Comparison of ENCODE assay signal across 8 cellular contexts in the genomic region with DNA sequence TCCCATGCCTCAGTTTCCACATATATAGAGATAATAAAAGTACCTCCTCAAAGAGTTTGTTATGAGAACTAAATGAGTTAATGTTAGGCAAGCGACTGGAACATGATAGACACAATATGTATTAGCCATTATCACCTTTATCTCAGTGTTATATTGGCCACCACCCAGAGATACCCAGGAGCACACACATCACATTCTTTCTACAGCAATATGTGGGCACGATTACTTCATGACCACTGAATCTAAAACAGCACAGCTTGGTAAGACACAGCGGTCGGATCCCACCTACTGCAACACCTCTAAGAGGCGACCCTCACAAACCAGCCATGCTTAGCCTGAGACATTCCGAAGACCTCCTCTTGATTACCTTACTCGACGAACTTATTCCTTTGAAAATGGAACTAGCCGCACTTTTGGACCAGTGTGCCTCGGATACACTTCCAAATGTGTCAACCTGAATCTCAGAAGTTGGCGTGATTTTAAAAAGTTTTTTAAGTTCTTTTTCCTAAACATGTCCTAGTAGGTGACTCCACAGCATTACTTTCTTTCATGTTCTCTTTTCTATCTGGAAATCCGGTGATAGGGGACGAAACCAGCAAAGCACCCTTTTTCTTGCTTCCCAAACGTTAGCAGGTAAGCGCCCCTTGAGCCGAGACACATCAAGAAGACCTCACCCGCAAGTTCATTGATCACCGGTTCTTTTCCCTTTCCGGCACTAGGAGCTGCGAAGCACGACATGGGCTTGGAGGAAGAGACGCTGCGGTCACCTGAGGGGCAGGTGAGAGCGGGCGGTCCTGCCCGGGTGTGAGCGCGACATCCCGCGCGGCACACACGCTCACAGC. TPM values are rescaled to one million over a fixed set of nuclear protein-coding genes. Genes with fewer than 3 reads are reported as not detected.
DNase-seq lines count a peak whose midpoint lies in the region; ATAC-seq and TF ChIP-seq lines count a peak whose summit lies in the region.

No MANE protein-coding gene starts in this region.

- TF ChIP-seq CTCF in chondrocyte (IDR thresholded peaks at IDR 0.05), result no peak
- no peak for TF ChIP-seq CTCF in mucosa of descending colon (IDR thresholded peaks at IDR 0.05)

- peak overlapping the region; percentile 70 for H3K4me3 ChIP-seq in mucosa of descending colon

- peaks cover 24% of the 10 kb centered on the region for H3K4me1 ChIP-seq in mucosa of descending colon (ENCODE audit: low read depth)

- peak overlapping the region; percentile 87 for H3K4me3 Mint-ChIP-seq in activated CD8-positive, alpha-beta memory T cell treated with anti-CD3 and anti-CD28 coated beads, Interleukin-2, amount 10 ng/mL, durations not matched to agents 7 days and 5 days
- H3K4me3 Mint-ChIP-seq in chondrocyte (ENCODE audit: unreplicated experiment), result peak overlapping the region; percentile 86

- CTCF ChIA-PET in activated CD8-positive, alpha-beta memory T cell treated with anti-CD3 and anti-CD28 coated beads, Interleukin-2, amount 10 ng/mL, durations not matched to agents 7 days and 5 days (lab: Charles Lee), result no interaction called here

- H3K36me3 ChIP-seq in mucosa of descending colon (ENCODE audit: low read depth), result no peaks in the 10 kb centered on the region

- DNase-seq in activated CD8-positive, alpha-beta memory T cell treated with anti-CD3 and anti-CD28 coated beads, Interleukin-2, amount 10 ng/mL, durations not matched to agents 7 days and 5 days, result no peak
- DNase-seq in activated CD8-positive, alpha-beta memory T cell treated with anti-CD3 and anti-CD28 coated beads, Interleukin-2, amount 50 U/mL, for 48 hours, result no peak
- peak; percentile 66 for DNase-seq in NCI-H146 (lab: John Stamatoyannopoulos, UW)
- no peak for DNase-seq in chondrocyte (ENCODE audit: low spot score)
- DNase-seq in mucosa of descending colon, result no peak
- DNase-seq in NCI-H2107 treated with DMSO at 0.1 percent for 48 hours (lab: John Stamatoyannopoulos, UW; ENCODE audit: unreplicated experiment), result no peak
- DNase-seq in SW 1271 (lab: John Stamatoyannopoulos, UW), result no peak

- peaks cover 14% of the 10 kb centered on the region for H3K36me3 Mint-ChIP-seq in activated CD8-positive, alpha-beta memory T cell treated with anti-CD3 and anti-CD28 coated beads, Interleukin-2, amount 10 ng/mL, durations not matched to agents 7 days and 5 days
- H3K36me3 Mint-ChIP-seq in chondrocyte (ENCODE audit: low read depth), result peaks cover 4% of the 10 kb centered on the region

- intact Hi-C loops in mucosa of descending colon (cut with DNase I, micrococcal nuclease), result no loop called here

- no peak for ATAC-seq in activated CD8-positive, alpha-beta memory T cell treated with anti-CD3 and anti-CD28 coated beads, Interleukin-2, amount 10 ng/mL, durations not matched to agents 7 days and 5 days
- ATAC-seq in mucosa of descending colon (peak; percentile 31), GM21619 (IDR thresholded peaks at IDR 0.05; ENCODE audit: unreplicated experiment) (no peak)

- peak overlapping the region; percentile 85 for H3K27ac Mint-ChIP-seq in activated CD8-positive, alpha-beta memory T cell treated with anti-CD3 and anti-CD28 coated beads, Interleukin-2, amount 10 ng/mL, durations not matched to agents 7 days and 5 days
- peak overlapping the region; percentile 74 for H3K27ac Mint-ChIP-seq in chondrocyte (ENCODE audit: unreplicated experiment)

- no peaks in the 10 kb centered on the region for H3K27me3 Mint-ChIP-seq in activated CD8-positive, alpha-beta memory T cell treated with anti-CD3 and anti-CD28 coated beads, Interleukin-2, amount 10 ng/mL, durations not matched to agents 7 days and 5 days
- H3K27me3 Mint-ChIP-seq in chondrocyte (ENCODE audit: low read depth), result no peaks in the 10 kb centered on the region

- H3K9me3 Mint-ChIP-seq in activated CD8-positive, alpha-beta memory T cell treated with anti-CD3 and anti-CD28 coated beads, Interleukin-2, amount 10 ng/mL, durations not matched to agents 7 days and 5 days (ENCODE audit: low read depth), result no peaks in the 10 kb centered on the region
- no peaks in the 10 kb centered on the region for H3K9me3 Mint-ChIP-seq in chondrocyte (ENCODE audit: low read depth)

- peaks cover 40% of the 10 kb centered on the region for H3K4me1 Mint-ChIP-seq in activated CD8-positive, alpha-beta memory T cell treated with anti-CD3 and anti-CD28 coated beads, Interleukin-2, amount 10 ng/mL, durations not matched to agents 7 days and 5 days
- H3K4me1 Mint-ChIP-seq in chondrocyte (ENCODE audit: low read depth), result peaks cover 19% of the 10 kb centered on the region

- no peaks in the 10 kb centered on the region for H3K9me3 ChIP-seq in mucosa of descending colon

RNA-seq across cellular contexts. Expression of gene GMDS, which starts 0.9 kb away (rescaled TPM):
- 10 to 100 TPM; 28.2 to 36.9 TPM for total RNA-seq in activated CD8-positive, alpha-beta memory T cell treated with anti-CD3 and anti-CD28 coated beads, Interleukin-2, amount 10 ng/mL, durations not matched to agents 7 days and 5 days
- total RNA-seq in chondrocyte (34.0 to 35.6 TPM (median 34.3 TPM) in 3 replicates), mucosa of descending colon (100 to 1,000 TPM in 2 of 3 donors, 10 to 100 TPM in 1; 68.0 to 228 (median 135) TPM)
